In the genomic region with DNA sequence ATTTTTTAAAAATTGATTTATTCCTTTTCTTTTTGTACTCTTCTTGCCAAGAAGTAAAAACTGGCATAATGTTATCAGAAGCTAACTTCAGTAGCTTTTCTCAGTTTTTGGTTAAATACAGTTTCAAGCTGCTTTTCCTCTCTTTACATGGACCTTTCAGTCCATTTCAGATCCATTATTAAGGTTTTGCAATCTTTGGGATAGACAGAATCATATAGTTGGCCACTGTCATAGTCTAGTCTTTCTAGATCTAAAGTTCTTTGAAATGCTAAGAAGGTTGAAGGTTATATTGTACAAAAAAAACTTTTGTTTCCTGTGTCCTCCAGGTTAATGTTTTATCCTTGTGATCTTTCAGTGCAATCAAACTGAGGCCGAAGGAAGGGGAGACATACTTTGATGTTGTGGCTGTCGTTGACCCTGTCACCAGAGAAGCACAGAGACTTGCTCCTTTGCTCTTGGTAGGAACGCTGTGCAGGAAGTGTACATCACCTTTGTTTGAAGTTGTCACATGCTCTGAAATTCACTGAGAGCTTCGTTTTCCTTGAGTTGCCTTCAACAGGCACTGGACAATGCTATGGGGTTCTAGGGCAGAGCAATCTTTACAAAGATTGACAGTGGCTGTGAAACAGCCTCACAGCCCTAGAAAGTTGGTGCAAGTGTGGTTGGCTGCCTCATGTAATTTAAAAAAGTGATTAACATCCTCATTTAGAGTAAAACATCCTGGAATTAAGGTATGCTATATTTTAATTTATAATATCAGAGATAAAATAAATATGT, we compare ENCODE assay signal across 1 cellular context.
TF ChIP-seq lines count a peak whose summit lies in the region.

No MANE protein-coding gene starts in this region.

TF ChIP-seq in endothelial cell of umbilical vein, 7 proteins besides CTCF, POLR2A, EP300 and RAD21:
- TF ChIP-seq GATA2 (IDR thresholded peaks at IDR 0.05; ENCODE audit: insufficient read depth, insufficient read length, low read depth, low read length) (no peak), MYC (IDR thresholded peaks at IDR 0.05; ENCODE audit: low read depth, low read length) (no peak), FOS (IDR thresholded peaks at IDR 0.05; ENCODE audit: borderline replicate concordance, insufficient read depth, low read length) (no peak), JUN (IDR thresholded peaks at IDR 0.05; ENCODE audit: borderline replicate concordance, insufficient read depth, insufficient read length, low read depth) (no peak), POLR2AphosphoS5 (IDR thresholded peaks at IDR 0.05; ENCODE audit: insufficient read depth, low read depth, low read length) (no peak), EZH2 (IDR thresholded peaks at IDR 0.05; ENCODE audit: borderline replicate concordance, low read depth, low read length, severe bottlenecking) (no peak)
- TF ChIP-seq, protein P1, sequence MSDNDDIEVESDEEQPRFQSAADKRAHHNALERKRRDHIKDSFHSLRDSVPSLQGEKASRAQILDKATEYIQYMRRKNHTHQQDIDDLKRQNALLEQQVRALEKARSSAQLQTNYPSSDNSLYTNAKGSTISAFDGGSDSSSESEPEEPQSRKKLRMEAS (IDR thresholded peaks at IDR 0.05; ENCODE audit: insufficient read depth, insufficient read length), result no peak
